Comparison of ENCODE assay signal across 1 cellular context in the genomic region with DNA sequence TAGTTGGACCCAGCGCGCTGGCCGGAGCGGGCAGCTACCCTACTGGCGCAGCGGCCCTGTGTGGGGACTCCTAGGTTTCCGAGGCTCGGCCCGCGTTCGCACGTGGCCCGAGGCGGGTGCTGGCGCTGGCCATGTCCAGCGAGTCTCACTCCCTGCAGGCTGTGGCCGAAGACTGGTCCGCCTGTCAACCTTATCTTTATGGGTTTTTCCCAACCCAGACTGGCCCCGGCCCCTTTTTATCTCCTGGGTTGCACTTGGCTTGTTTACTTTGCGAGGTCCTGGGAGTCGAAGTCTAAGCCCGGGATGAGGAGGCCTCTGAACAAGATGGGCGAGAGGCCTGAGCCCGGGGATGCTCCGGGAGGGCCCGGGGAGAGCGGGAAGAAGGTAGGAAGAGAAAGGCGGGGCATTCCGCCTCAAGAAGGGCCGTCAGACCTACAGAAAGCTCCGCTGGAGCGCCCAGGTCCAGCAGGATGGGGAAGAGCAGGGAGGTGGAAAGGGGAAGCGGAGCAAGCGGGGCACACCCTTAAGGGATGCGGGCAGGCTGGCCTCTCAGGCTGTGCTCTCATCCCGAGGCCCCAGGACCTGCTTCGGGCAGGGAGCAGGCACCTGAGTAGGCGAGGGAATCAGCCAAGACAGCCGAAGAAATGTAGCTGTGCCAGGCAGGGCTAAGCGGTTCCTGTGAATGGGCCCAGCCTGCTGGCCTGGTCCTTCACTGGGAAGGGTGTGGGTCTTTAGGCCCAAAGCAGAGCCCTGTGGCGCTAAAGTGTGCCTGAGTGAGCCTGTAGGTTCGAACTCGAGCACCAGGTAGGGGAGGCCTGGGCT.
TF ChIP-seq lines count a peak whose summit lies in the region.

No MANE protein-coding gene starts in this region.

TF ChIP-seq in HepG2, 621 proteins besides CTCF, POLR2A, EP300 and RAD21 (continued from another document and continues in another):
- TF ChIP-seq, protein P1, sequence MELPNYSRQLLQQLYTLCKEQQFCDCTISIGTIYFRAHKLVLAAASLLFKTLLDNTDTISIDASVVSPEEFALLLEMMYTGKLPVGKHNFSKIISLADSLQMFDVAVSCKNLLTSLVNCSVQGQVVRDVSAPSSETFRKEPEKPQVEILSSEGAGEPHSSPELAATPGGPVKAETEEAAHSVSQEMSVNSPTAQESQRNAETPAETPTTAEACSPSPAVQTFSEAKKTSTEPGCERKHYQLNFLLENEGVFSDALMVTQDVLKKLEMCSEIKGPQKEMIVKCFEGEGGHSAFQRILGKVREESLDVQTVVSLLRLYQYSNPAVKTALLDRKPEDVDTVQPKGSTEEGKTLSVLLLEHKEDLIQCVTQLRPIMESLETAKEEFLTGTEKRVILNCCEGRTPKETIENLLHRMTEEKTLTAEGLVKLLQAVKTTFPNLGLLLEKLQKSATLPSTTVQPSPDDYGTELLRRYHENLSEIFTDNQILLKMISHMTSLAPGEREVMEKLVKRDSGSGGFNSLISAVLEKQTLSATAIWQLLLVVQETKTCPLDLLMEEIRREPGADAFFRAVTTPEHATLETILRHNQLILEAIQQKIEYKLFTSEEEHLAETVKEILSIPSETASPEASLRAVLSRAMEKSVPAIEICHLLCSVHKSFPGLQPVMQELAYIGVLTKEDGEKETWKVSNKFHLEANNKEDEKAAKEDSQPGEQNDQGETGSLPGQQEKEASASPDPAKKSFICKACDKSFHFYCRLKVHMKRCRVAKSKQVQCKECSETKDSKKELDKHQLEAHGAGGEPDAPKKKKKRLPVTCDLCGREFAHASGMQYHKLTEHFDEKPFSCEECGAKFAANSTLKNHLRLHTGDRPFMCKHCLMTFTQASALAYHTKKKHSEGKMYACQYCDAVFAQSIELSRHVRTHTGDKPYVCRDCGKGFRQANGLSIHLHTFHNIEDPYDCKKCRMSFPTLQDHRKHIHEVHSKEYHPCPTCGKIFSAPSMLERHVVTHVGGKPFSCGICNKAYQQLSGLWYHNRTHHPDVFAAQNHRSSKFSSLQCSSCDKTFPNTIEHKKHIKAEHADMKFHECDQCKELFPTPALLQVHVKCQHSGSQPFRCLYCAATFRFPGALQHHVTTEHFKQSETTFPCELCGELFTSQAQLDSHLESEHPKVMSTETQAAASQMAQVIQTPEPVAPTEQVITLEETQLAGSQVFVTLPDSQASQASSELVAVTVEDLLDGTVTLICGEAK (IDR thresholded peaks at IDR 0.05), result no peak
- TF ChIP-seq, protein P1 (CRISPR knock-in tag; IDR thresholded peaks at IDR 0.05), result 0 out of 2 replicates have a peak, but pooled peaks have one; percentile 59
- TF ChIP-seq CREM (IDR thresholded peaks at IDR 0.05) (peak; percentile 72; the same call in 1 of the 2 replicates), CREM (CRISPR knock-in tag; IDR thresholded peaks at IDR 0.05) (no peak), ZNF644 (CRISPR knock-in tag; IDR thresholded peaks at IDR 0.05; ENCODE audit: low read depth) (0 out of 2 replicates have a peak, but pooled peaks have one; percentile 14), MTF1 (CRISPR knock-in tag; IDR thresholded peaks at IDR 0.05) (peak; percentile 43; the same call in 1 of the 2 replicates), ERF (CRISPR knock-in tag; IDR thresholded peaks at IDR 0.05) (0 out of 2 replicates have a peak, but pooled peaks have one; percentile 50), ISL2 (CRISPR knock-in tag; IDR thresholded peaks at IDR 0.05) (peak; percentile 93), MZF1 (CRISPR knock-in tag; IDR thresholded peaks at IDR 0.05; ENCODE audit: borderline replicate concordance) (no peak), ZNF615 (CRISPR knock-in tag; IDR thresholded peaks at IDR 0.05; ENCODE audit: borderline replicate concordance) (no peak), HNF4G (IDR thresholded peaks at IDR 0.05; ENCODE audit: borderline replicate concordance, low read depth, low read length) (peak; percentile 86), HNF4G (CRISPR knock-in tag; IDR thresholded peaks at IDR 0.05; ENCODE audit: borderline replicate concordance, low read depth) (0 out of 2 replicates have a peak, but pooled peaks have one; percentile 25), ZNF224 (CRISPR knock-in tag; IDR thresholded peaks at IDR 0.05) (peak; percentile 80; the same call in 1 of the 2 replicates), GPN1 (CRISPR knock-in tag; IDR thresholded peaks at IDR 0.05; ENCODE audit: borderline replicate concordance) (peak; percentile 51; the same call in 1 of the 2 replicates), KAT2B (IDR thresholded peaks at IDR 0.05; ENCODE audit: borderline replicate concordance, low read depth, low read length) (no peak), ZNF629 (CRISPR knock-in tag; conservative IDR thresholded peaks at IDR 0.05) (0 out of 2 replicates have a peak, but pooled peaks have one; percentile 9), JUNB (CRISPR knock-in tag; IDR thresholded peaks at IDR 0.05; ENCODE audit: borderline replicate concordance) (no peak), ATF1 (CRISPR knock-in tag; IDR thresholded peaks at IDR 0.05) (no peak), GTF3A (CRISPR knock-in tag; conservative IDR thresholded peaks at IDR 0.05) (peak; percentile 84), KMT2B (CRISPR knock-in tag; IDR thresholded peaks at IDR 0.05) (peak; percentile 37; the same call in 1 of the 2 replicates), ZNF543 (CRISPR knock-in tag; IDR thresholded peaks at IDR 0.05) (peak; percentile 45; the same call in 1 of the 2 replicates), ZFP90 (CRISPR knock-in tag; IDR thresholded peaks at IDR 0.05; ENCODE audit: borderline replicate concordance) (peak; percentile 71), ZNF761 (CRISPR knock-in tag; conservative IDR thresholded peaks at IDR 0.05) (peak; percentile 70; the same call in 1 of the 2 replicates), ZNF460 (CRISPR knock-in tag; IDR thresholded peaks at IDR 0.05; ENCODE audit: borderline replicate concordance) (no peak), ZNF556 (CRISPR knock-in tag; IDR thresholded peaks at IDR 0.05; ENCODE audit: borderline replicate concordance) (peak; percentile 94), PITX1 (CRISPR knock-in tag; IDR thresholded peaks at IDR 0.05) (peak; percentile 91), PHF8 (CRISPR knock-in tag; IDR thresholded peaks at IDR 0.05) (peak; percentile 45; the same call in 1 of the 2 replicates), RXRA (CRISPR knock-in tag; IDR thresholded peaks at IDR 0.05) (peak; percentile 83), KDM1A (CRISPR knock-in tag; IDR thresholded peaks at IDR 0.05) (0 out of 2 replicates have a peak, but pooled peaks have one; percentile 73), TARDBP (CRISPR knock-in tag; IDR thresholded peaks at IDR 0.05) (peak; percentile 87), RCOR2 (CRISPR knock-in tag; IDR thresholded peaks at IDR 0.05) (peak; percentile 88; the same call in 1 of the 2 replicates)
- TF ChIP-seq, protein P2, sequence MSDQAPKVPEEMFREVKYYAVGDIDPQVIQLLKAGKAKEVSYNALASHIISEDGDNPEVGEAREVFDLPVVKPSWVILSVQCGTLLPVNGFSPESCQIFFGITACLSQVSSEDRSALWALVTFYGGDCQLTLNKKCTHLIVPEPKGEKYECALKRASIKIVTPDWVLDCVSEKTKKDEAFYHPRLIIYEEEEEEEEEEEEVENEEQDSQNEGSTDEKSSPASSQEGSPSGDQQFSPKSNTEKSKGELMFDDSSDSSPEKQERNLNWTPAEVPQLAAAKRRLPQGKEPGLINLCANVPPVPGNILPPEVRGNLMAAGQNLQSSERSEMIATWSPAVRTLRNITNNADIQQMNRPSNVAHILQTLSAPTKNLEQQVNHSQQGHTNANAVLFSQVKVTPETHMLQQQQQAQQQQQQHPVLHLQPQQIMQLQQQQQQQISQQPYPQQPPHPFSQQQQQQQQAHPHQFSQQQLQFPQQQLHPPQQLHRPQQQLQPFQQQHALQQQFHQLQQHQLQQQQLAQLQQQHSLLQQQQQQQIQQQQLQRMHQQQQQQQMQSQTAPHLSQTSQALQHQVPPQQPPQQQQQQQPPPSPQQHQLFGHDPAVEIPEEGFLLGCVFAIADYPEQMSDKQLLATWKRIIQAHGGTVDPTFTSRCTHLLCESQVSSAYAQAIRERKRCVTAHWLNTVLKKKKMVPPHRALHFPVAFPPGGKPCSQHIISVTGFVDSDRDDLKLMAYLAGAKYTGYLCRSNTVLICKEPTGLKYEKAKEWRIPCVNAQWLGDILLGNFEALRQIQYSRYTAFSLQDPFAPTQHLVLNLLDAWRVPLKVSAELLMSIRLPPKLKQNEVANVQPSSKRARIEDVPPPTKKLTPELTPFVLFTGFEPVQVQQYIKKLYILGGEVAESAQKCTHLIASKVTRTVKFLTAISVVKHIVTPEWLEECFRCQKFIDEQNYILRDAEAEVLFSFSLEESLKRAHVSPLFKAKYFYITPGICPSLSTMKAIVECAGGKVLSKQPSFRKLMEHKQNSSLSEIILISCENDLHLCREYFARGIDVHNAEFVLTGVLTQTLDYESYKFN (CRISPR knock-in tag; conservative IDR thresholded peaks at IDR 0.05), result peak; percentile 95
- TF ChIP-seq, protein P3, sequence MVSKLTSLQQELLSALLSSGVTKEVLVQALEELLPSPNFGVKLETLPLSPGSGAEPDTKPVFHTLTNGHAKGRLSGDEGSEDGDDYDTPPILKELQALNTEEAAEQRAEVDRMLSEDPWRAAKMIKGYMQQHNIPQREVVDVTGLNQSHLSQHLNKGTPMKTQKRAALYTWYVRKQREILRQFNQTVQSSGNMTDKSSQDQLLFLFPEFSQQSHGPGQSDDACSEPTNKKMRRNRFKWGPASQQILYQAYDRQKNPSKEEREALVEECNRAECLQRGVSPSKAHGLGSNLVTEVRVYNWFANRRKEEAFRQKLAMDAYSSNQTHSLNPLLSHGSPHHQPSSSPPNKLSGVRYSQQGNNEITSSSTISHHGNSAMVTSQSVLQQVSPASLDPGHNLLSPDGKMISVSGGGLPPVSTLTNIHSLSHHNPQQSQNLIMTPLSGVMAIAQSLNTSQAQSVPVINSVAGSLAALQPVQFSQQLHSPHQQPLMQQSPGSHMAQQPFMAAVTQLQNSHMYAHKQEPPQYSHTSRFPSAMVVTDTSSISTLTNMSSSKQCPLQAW (CRISPR knock-in tag; IDR thresholded peaks at IDR 0.05), result 0 out of 2 replicates have a peak, but pooled peaks have one; percentile 32
- TF ChIP-seq, protein P4, sequence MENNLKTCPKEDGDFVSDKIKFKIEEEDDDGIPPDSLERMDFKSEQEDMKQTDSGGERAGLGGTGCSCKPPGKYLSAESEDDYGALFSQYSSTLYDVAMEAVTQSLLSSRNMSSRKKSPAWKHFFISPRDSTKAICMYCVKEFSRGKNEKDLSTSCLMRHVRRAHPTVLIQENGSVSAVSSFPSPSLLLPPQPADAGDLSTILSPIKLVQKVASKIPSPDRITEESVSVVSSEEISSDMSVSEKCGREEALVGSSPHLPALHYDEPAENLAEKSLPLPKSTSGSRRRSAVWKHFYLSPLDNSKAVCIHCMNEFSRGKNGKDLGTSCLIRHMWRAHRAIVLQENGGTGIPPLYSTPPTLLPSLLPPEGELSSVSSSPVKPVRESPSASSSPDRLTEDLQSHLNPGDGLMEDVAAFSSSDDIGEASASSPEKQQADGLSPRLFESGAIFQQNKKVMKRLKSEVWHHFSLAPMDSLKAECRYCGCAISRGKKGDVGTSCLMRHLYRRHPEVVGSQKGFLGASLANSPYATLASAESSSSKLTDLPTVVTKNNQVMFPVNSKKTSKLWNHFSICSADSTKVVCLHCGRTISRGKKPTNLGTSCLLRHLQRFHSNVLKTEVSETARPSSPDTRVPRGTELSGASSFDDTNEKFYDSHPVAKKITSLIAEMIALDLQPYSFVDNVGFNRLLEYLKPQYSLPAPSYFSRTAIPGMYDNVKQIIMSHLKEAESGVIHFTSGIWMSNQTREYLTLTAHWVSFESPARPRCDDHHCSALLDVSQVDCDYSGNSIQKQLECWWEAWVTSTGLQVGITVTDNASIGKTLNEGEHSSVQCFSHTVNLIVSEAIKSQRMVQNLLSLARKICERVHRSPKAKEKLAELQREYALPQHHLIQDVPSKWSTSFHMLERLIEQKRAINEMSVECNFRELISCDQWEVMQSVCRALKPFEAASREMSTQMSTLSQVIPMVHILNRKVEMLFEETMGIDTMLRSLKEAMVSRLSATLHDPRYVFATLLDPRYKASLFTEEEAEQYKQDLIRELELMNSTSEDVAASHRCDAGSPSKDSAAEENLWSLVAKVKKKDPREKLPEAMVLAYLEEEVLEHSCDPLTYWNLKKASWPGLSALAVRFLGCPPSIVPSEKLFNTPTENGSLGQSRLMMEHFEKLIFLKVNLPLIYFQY (CRISPR knock-in tag; IDR thresholded peaks at IDR 0.05; ENCODE audit: borderline replicate concordance), result peak; percentile 95; the same call in 1 of the 2 replicates
- TF ChIP-seq, protein P5, sequence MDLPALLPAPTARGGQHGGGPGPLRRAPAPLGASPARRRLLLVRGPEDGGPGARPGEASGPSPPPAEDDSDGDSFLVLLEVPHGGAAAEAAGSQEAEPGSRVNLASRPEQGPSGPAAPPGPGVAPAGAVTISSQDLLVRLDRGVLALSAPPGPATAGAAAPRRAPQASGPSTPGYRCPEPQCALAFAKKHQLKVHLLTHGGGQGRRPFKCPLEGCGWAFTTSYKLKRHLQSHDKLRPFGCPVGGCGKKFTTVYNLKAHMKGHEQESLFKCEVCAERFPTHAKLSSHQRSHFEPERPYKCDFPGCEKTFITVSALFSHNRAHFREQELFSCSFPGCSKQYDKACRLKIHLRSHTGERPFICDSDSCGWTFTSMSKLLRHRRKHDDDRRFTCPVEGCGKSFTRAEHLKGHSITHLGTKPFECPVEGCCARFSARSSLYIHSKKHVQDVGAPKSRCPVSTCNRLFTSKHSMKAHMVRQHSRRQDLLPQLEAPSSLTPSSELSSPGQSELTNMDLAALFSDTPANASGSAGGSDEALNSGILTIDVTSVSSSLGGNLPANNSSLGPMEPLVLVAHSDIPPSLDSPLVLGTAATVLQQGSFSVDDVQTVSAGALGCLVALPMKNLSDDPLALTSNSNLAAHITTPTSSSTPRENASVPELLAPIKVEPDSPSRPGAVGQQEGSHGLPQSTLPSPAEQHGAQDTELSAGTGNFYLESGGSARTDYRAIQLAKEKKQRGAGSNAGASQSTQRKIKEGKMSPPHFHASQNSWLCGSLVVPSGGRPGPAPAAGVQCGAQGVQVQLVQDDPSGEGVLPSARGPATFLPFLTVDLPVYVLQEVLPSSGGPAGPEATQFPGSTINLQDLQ (CRISPR knock-in tag; IDR thresholded peaks at IDR 0.05), result no peak
